In the genomic region with DNA sequence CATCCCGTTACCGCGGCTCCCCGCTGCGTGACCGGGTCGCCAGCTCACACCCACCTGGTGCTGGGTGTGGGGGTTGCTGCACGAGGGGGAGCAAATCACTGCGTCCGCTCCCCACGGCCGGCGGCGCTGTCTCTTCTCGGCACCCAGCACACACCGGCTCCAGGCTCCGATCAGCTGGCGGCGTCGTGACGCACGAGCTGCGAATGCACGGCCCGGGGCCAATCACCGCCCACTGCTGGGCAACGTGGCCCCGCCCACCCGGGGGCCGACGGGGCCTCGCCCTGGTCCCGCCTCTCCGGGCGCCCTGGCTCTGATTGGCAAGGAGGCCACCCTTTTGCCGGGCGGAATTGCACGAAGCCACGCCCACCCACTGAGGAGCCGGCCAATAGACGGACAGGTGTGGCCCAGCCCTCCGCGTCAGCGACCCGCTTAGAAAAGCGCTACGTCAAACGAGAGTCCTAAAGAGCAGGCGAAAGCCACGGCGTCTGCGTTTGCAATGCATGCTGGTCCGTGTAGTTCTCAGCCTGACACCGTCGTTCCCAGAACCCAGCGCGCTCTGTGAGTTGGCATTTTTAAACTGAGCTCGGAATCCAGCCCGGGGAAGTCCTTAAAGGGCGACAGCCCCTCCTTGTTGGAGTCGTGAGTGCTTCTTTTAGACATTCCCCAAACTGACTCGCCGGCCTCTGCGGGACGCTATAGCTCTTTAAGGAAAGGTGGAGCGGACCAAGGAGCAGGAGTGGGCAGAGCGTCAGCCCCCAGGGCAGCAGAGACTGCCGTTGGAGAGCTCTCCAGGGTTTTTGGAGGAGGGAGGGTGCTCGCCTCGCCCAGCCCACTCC, we compare ENCODE assay signal across 8 cellular contexts. TPM values are rescaled to one million over a fixed set of nuclear protein-coding genes. Genes with fewer than 3 reads are reported as not detected.
DNase-seq lines count a peak whose midpoint lies in the region; ATAC-seq and TF ChIP-seq lines count a peak whose summit lies in the region.

No MANE protein-coding gene starts in this region.

- H3K27me3 Mint-ChIP-seq in GM23338 (ENCODE audit: insufficient read depth, low read depth, poor library complexity) (peaks cover 39% of the 10 kb centered on the region), natural killer cell (ENCODE audit: low read depth in 2 of 2) (peaks cover 0 to 2% of the 10 kb centered on the region in 2 donors)

- no peak for TF ChIP-seq CTCF in GM23338 (conservative IDR thresholded peaks at IDR 0.05; ENCODE audit: low read depth in 2 of 2)
- TF ChIP-seq CTCF in natural killer cell (IDR thresholded peaks at IDR 0.05) = no peak

- peaks cover 14% of the 10 kb centered on the region; the same call in 2 of the 3 replicates for H3K36me3 Mint-ChIP-seq in GM23338 (ENCODE audit: low read depth)
- peaks cover 8% of the 10 kb centered on the region for H3K36me3 Mint-ChIP-seq in natural killer cell

- peak overlapping the region; percentile 83 for H3K4me3 ChIP-seq in GM23338

- DNase-seq in Daoy (ENCODE audit: low read depth) (peak; percentile 100), GM23338 (ENCODE audit: low spot score) (peak; percentile 100), LHCN-M2 (ENCODE audit: low read depth) (peak; percentile 100), RPMI8226 (peak; percentile 99), fibroblast of peridontal ligament (ENCODE audit: extremely low read depth) (peak; percentile 100), natural killer cell (peak; percentile 99)
- DNase-seq in activated T-helper 9 cell treated with anti-CD3 and anti-CD28 coated beads, Interleukin-2, amount 50 U/mL, for 16 hours (ENCODE audit: low read depth) = peak; percentile 100
- peak; percentile 100 for DNase-seq in stimulated activated naive CD4-positive, alpha-beta T cell treated with Interleukin-2 at 50 U/mL for 16 hours (lab: John Stamatoyannopoulos, UW)

- H3K9me3 Mint-ChIP-seq in GM23338 = no peaks in the 10 kb centered on the region
- H3K9me3 Mint-ChIP-seq in natural killer cell = no peaks in the 10 kb centered on the region

- peak; percentile 69 for ATAC-seq in GM23338
- peak; percentile 80 to 94 (median 83) for ATAC-seq in natural killer cell

- H3K79me2 ChIP-seq in GM23338 (replicated peaks; ENCODE audit: insufficient read depth) = no peaks in the 10 kb centered on the region

- H3K4me1 ChIP-seq in GM23338 (ENCODE audit: insufficient read depth) = peaks cover 19% of the 10 kb centered on the region

- H3K4me3 Mint-ChIP-seq in GM23338 (peak overlapping the region; percentile 94), natural killer cell (peak overlapping the region; percentile 99)

- no peak overlapping the region for H2AFZ ChIP-seq in GM23338

- peak overlapping the region; percentile 97 for H3K27ac ChIP-seq in GM23338 (ENCODE audit: low read depth)

- H3K9me2 ChIP-seq in GM23338 (ENCODE audit: insufficient read depth) = no peaks in the 10 kb centered on the region

- intact Hi-C loops in natural killer cell (cut with micrococcal nuclease) = loop anchor here (1.0 to 10.0 kb wide), 2 partner anchors 113 to 319 kb away; a partner anchor contains a TSS

- peak overlapping the region; percentile 99 for H3K4me2 ChIP-seq in GM23338

- peak overlapping the region; percentile 100 for H3K27ac Mint-ChIP-seq in GM23338
- H3K27ac Mint-ChIP-seq in natural killer cell = peak overlapping the region; percentile 95 to 98

- H3K27me3 ChIP-seq in GM23338 (ENCODE audit: insufficient read depth) = no peaks in the 10 kb centered on the region

- H3K4me1 Mint-ChIP-seq in GM23338 = peaks cover 28% of the 10 kb centered on the region
- H3K4me1 Mint-ChIP-seq in natural killer cell = peaks cover 31 to 52% of the 10 kb centered on the region in 2 donors

- no peaks in the 10 kb centered on the region for H4K20me1 ChIP-seq in GM23338 (replicated peaks; ENCODE audit: insufficient read depth)

- no peaks in the 10 kb centered on the region for H3K36me3 ChIP-seq in GM23338 (ENCODE audit: insufficient read depth)

- H3F3A ChIP-seq in GM23338 (replicated peaks; ENCODE audit: low read depth) = peaks cover 3% of the 10 kb centered on the region

TF ChIP-seq in GM23338, 12 proteins besides CTCF, POLR2A, EP300 and RAD21 (continues in another document):
- TF ChIP-seq ZNF331 (CRISPR knock-in tag; IDR thresholded peaks at IDR 0.05; ENCODE audit: low read depth) = no peak
- TF ChIP-seq EZH2 (IDR thresholded peaks at IDR 0.05; ENCODE audit: low read depth, unreplicated experiment) = no peak
- no peak for TF ChIP-seq JUNB (IDR thresholded peaks at IDR 0.05; ENCODE audit: unreplicated experiment)
- peak; percentile 54 for TF ChIP-seq POLR2AphosphoS5 (IDR thresholded peaks at IDR 0.05; ENCODE audit: low read depth)
- no peak for TF ChIP-seq ZNF114 (CRISPR knock-in tag; IDR thresholded peaks at IDR 0.05)
- no peak for TF ChIP-seq NANOG (IDR thresholded peaks at IDR 0.05; ENCODE audit: borderline replicate concordance)

RNA-seq across cellular contexts. Expression of a gene that starts 6.1 kb away (rescaled TPM):
- total RNA-seq in Daoy (2014; rRNA removed; shearing (Covaris generic)) = 0.17 and 0.71 TPM in 2 replicates
- total RNA-seq in GM23338 (2014; rRNA removed; shearing (Covaris generic)) = 0.58 and 1.4 TPM in 2 replicates
- polyA plus RNA-seq in GM23338 (2016; fragmentation: Nextera tagmentation; extraction: Ambion mirVana) = 0.64 and 0.70 TPM in 2 replicates
- 0.77 and 1.1 TPM in 2 replicates for total RNA-seq in LHCN-M2 (2014; rRNA removed)
- polyA plus RNA-seq in LHCN-M2 (2012) = 2.4 TPM
- under 1 TPM; 0.18 to 0.28 (median 0.28) TPM for total RNA-seq in natural killer cell

RNA-seq across cellular contexts. Expression of a gene that starts 8.2 kb away (rescaled TPM):
- total RNA-seq in Daoy (2014; rRNA removed; shearing (Covaris generic)) = 16.5 and 16.7 TPM in 2 replicates
- 14.5 and 17.6 TPM in 2 replicates for total RNA-seq in GM23338 (2014; rRNA removed; shearing (Covaris generic))
- 3.5 and 3.7 TPM in 2 replicates for polyA plus RNA-seq in GM23338 (2016; fragmentation: Nextera tagmentation; extraction: Ambion mirVana)
- total RNA-seq in LHCN-M2 (2014; rRNA removed) (48.6 and 56.7 TPM in 2 replicates), natural killer cell (10 to 100 TPM; 40.8 to 54.2 (median 46.2) TPM)
- 20.6 TPM for polyA plus RNA-seq in LHCN-M2 (2012)

RNA-seq across cellular contexts. Expression of a gene that starts 26.4 kb away (rescaled TPM):
- 0.06 and 0.80 TPM in 2 replicates for total RNA-seq in Daoy (2014; rRNA removed; shearing (Covaris generic))
- total RNA-seq in GM23338 (2014; rRNA removed; shearing (Covaris generic)) = 0.47 and 0.66 TPM in 2 replicates
- polyA plus RNA-seq in GM23338 (2016; fragmentation: Nextera tagmentation; extraction: Ambion mirVana) = 1.2 and 1.5 TPM in 2 replicates
- total RNA-seq in LHCN-M2 (2014; rRNA removed) = 0.13 and 0.40 TPM in 2 replicates
- polyA plus RNA-seq in LHCN-M2 (2012) = 0.22 TPM
- total RNA-seq in natural killer cell = under 1 TPM; 0.47 to 0.84 (median 0.48) TPM

RNA-seq across cellular contexts. Expression of a gene that starts 31.6 kb away (rescaled TPM):
- 63.9 and 93.3 TPM in 2 replicates for total RNA-seq in Daoy (2014; rRNA removed; shearing (Covaris generic))
- total RNA-seq in GM23338 (2014; rRNA removed; shearing (Covaris generic)) = 231 and 246 TPM in 2 replicates
- polyA plus RNA-seq in GM23338 (2016; fragmentation: Nextera tagmentation; extraction: Ambion mirVana) = 175 and 178 TPM in 2 replicates
- total RNA-seq in LHCN-M2 (2014; rRNA removed) (82.9 and 108 TPM in 2 replicates), natural killer cell (100 to 1,000 TPM; 475 to 508 (median 480) TPM)
- polyA plus RNA-seq in LHCN-M2 (2012) = 163 TPM

RNA-seq across cellular contexts. Expression of a gene that starts 45.6 kb away (rescaled TPM):
- 0.69 and 2.6 TPM in 2 replicates for total RNA-seq in Daoy (2014; rRNA removed; shearing (Covaris generic))
- total RNA-seq in GM23338 (2014; rRNA removed; shearing (Covaris generic)) = 40.7 and 41.4 TPM in 2 replicates
- 22.1 and 24.4 TPM in 2 replicates for polyA plus RNA-seq in GM23338 (2016; fragmentation: Nextera tagmentation; extraction: Ambion mirVana)
- total RNA-seq in LHCN-M2 (2014; rRNA removed) (424 and 815 TPM in 2 replicates), natural killer cell (1 to 10 TPM in 2 of 3 donors, not detected in 1; 1.0 to 2.1 TPM)
- 67.8 TPM for polyA plus RNA-seq in LHCN-M2 (2012)

Comparison
In these comparisons a context has a peak if more than half of its experiments do, and no peak if none do; other contexts are left out.
1. Peak in every context shown above with its lines: DNase-seq, ATAC-seq, H3K4me3 ChIP-seq and H3K27ac ChIP-seq.